Comparison of ENCODE assay signal across 8 cellular contexts in the genomic region with DNA sequence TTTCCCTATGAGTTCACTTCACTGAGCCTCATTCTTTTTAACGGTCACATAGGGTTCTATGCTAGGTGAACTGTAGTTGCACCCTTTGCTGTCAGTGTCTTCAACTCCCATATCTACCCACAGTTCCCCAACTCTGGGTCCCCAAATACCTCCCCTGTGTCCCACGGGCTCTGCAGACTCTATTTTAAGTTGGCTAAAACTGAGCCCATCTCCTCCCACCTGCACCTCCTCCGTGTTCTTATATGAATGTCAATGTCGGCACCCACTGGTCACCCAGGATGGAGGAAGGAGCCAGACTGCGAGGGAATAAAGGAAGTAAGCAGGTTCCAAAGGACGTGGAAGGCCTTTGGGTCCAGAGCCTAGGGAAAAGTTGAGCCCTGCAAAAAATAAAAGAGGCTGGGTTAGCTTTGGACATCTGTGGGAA. TPM values are rescaled to one million over a fixed set of nuclear protein-coding genes. Genes with fewer than 3 reads are reported as not detected.
DNase-seq lines count a peak whose midpoint lies in the region; ATAC-seq, FAIRE-seq and TF ChIP-seq lines count a peak whose summit lies in the region.

No MANE protein-coding gene starts in this region.

- no peak overlapping the region for H3K9ac ChIP-seq in HepG2 (ENCODE audit: insufficient read depth, low read depth, low read length)

- TF ChIP-seq POLR2A in HepG2 (IDR thresholded peaks at IDR 0.05; ENCODE audit: insufficient read depth in 1 of 2, low read depth in 2 of 2, low read length in 2 of 2), result no peak
- no peak for TF ChIP-seq POLR2A in testis (IDR thresholded peaks at IDR 0.05)

- WGBS in HepG2 (ENCODE audit: low lambda C conversion rate), result 80% methylated on average over 6 of the region's 6 CpGs
- WGBS in testis, 2 donors, result 53 to 56% methylated on average over 6 of the region's 6 CpGs

- peaks cover 17% of the 10 kb centered on the region for H3K4me1 ChIP-seq in HepG2 (ENCODE audit: insufficient read depth, low read length)
- peaks cover 14% of the 10 kb centered on the region for H3K4me1 ChIP-seq in testis

- peaks cover 20% of the 10 kb centered on the region for H3K4me1 Mint-ChIP-seq in activated T-cell treated with anti-CD3 and anti-CD28 coated beads, Interleukin-2, amount 50 U/mL, for 72 hours (ENCODE audit: low read depth)
- H3K4me1 Mint-ChIP-seq in activated naive CD8-positive, alpha-beta T cell treated with anti-CD3 and anti-CD28 coated beads, Interleukin-2, amount 50 U/mL, for 24 hours, result peaks cover 24% of the 10 kb centered on the region

- DNase-seq in activated T-cell treated with anti-CD3 and anti-CD28 coated beads, Interleukin-2, amount 50 U/mL, for 72 hours, result no peak
- DNase-seq in activated T-cell treated with anti-CD3 and anti-CD28 coated beads for 4 hours, result no peak
- no peak for DNase-seq in activated naive CD8-positive, alpha-beta T cell treated with anti-CD3 and anti-CD28 coated beads, Interleukin-2, amount 50 U/mL, for 24 hours
- no peak for DNase-seq in HepG2 (ENCODE audit: low spot score)
- DNase-seq in testis, result no peak
- no peak for DNase-seq in SKM-1 (lab: John Stamatoyannopoulos, UW; ENCODE audit: unreplicated experiment)
- no peak for DNase-seq in NCI-H2081 (lab: John Stamatoyannopoulos, UW)
- no peak for DNase-seq in pons (ENCODE audit: low spot score)

- peaks cover 24% of the 10 kb centered on the region for H3K79me2 ChIP-seq in HepG2 (ENCODE audit: insufficient read depth, low read length)

- no peak for TF ChIP-seq RAD21 in HepG2 (CRISPR knock-in tag; IDR thresholded peaks at IDR 0.05)

- TF ChIP-seq CTCF in HepG2 (CRISPR knock-in tag; IDR thresholded peaks at IDR 0.05) (no peak), testis (IDR thresholded peaks at IDR 0.05) (no peak)

- H2AFZ ChIP-seq in HepG2 (ENCODE audit: low read length), result no peak overlapping the region

- H3K27ac ChIP-seq in HepG2 (ENCODE audit: extremely low read length, insufficient read depth, low read length) (no peak overlapping the region), testis (peak overlapping the region in 1 of 2 donors; percentile 83)

- peak overlapping the region; percentile 91 to 94 for H3K4me3 Mint-ChIP-seq in activated T-cell treated with anti-CD3 and anti-CD28 coated beads, Interleukin-2, amount 50 U/mL, for 72 hours
- H3K4me3 Mint-ChIP-seq in activated naive CD8-positive, alpha-beta T cell treated with anti-CD3 and anti-CD28 coated beads, Interleukin-2, amount 50 U/mL, for 24 hours, result peak overlapping the region; percentile 84

- H3K4me3 ChIP-seq in HepG2 (replicated peaks in 1 of 3; ENCODE audit: insufficient read depth in 1 of 3, low read depth in 2 of 3, low read length in 3 of 3), result peak overlapping the region in 1 of 3 experiments; percentile 82; a peak in 3 of 6 replicates
- H3K4me3 ChIP-seq in testis, result peak overlapping the region; percentile 81 to 96

- no peaks in the 10 kb centered on the region for H3K9me3 ChIP-seq in HepG2 (ENCODE audit: low read length)
- H3K9me3 ChIP-seq in testis, result no peaks in the 10 kb centered on the region

- POLR2A ChIA-PET in HepG2 (lab: Yijun Ruan, JAX), result interaction anchor here (1.4 kb wide), 1 partner anchor 15 kb away, joined by 10 read pairs; a partner anchor contains a TSS

- intact Hi-C loops in HepG2 (cut with micrococcal nuclease; ENCODE audit: unreplicated experiment) (no loop called here), testis (cut with DNase I; ENCODE audit: low total_unique reads) (no loop called here)

- no peaks in the 10 kb centered on the region for H3K27me3 Mint-ChIP-seq in activated T-cell treated with anti-CD3 and anti-CD28 coated beads, Interleukin-2, amount 50 U/mL, for 72 hours (ENCODE audit: low read depth)
- no peaks in the 10 kb centered on the region for H3K27me3 Mint-ChIP-seq in activated naive CD8-positive, alpha-beta T cell treated with anti-CD3 and anti-CD28 coated beads, Interleukin-2, amount 50 U/mL, for 24 hours

- 0 out of 2 replicates have a peak, but pooled peaks cover 7% of the 10 kb centered on the region for H4K20me1 ChIP-seq in HepG2 (ENCODE audit: insufficient read depth, low read length)

- CTCF ChIA-PET in HepG2 (lab: Yijun Ruan, JAX; ENCODE audit: low intra/inter-chr PET ratio, low total read pairs), result no interaction called here

- H3K4me2 ChIP-seq in HepG2 (ENCODE audit: low read depth, low read length), result no peak overlapping the region

- no peaks in the 10 kb centered on the region for H3K9me3 Mint-ChIP-seq in activated T-cell treated with anti-CD3 and anti-CD28 coated beads, Interleukin-2, amount 50 U/mL, for 72 hours
- H3K9me3 Mint-ChIP-seq in activated naive CD8-positive, alpha-beta T cell treated with anti-CD3 and anti-CD28 coated beads, Interleukin-2, amount 50 U/mL, for 24 hours, result no peaks in the 10 kb centered on the region

- H3K27ac Mint-ChIP-seq in activated T-cell treated with anti-CD3 and anti-CD28 coated beads, Interleukin-2, amount 50 U/mL, for 72 hours, result peak overlapping the region; percentile 41
- H3K27ac Mint-ChIP-seq in activated naive CD8-positive, alpha-beta T cell treated with anti-CD3 and anti-CD28 coated beads, Interleukin-2, amount 50 U/mL, for 24 hours, result peak overlapping the region; percentile 78

- BruUV-seq in HepG2 (replicated peaks; lab: Mats Ljungman, UMichigan), result no TSS peak

- no peak for FAIRE-seq in HepG2 (lab: Jason Lieb, UNC)

- in situ Hi-C loops in HepG2 (cut with HindIII; ENCODE audit: extremely low pct_ligation_motif_present, low pct_unique_long_range_greater_than_20kb), result no loop called here

- H3K36me3 ChIP-seq in HepG2 (replicated peaks in 1 of 2; ENCODE audit: control insufficient read depth in 1 of 2, insufficient read depth in 2 of 2, low read length in 2 of 2) (peaks cover 4 to 13% of the 10 kb centered on the region in 2 experiments), testis (ENCODE audit: low read depth, missing control alignments) (no peaks in the 10 kb centered on the region)

- TF ChIP-seq EP300 in HepG2 (IDR thresholded peaks at IDR 0.05; ENCODE audit: low read depth in 2 of 2, low read length in 2 of 2) (no peak), HepG2 (CRISPR knock-in tag; IDR thresholded peaks at IDR 0.05; ENCODE audit: borderline replicate concordance) (no peak)

- ATAC-seq in activated T-cell treated with anti-CD3 and anti-CD28 coated beads, Interleukin-2, amount 50 U/mL, for 72 hours (replicated peaks in 1 of 2), result no peak
- no peak for ATAC-seq in activated naive CD8-positive, alpha-beta T cell treated with anti-CD3 and anti-CD28 coated beads, Interleukin-2, amount 50 U/mL, for 24 hours
- ATAC-seq in HepG2, result no peak

- peaks cover 0 to 2% of the 10 kb centered on the region in 2 donors for H3K36me3 Mint-ChIP-seq in activated T-cell treated with anti-CD3 and anti-CD28 coated beads, Interleukin-2, amount 50 U/mL, for 72 hours (ENCODE audit: insufficient read depth in 2 of 2)
- peaks cover 23% of the 10 kb centered on the region for H3K36me3 Mint-ChIP-seq in activated naive CD8-positive, alpha-beta T cell treated with anti-CD3 and anti-CD28 coated beads, Interleukin-2, amount 50 U/mL, for 24 hours (ENCODE audit: low read depth)

- H3K27me3 ChIP-seq in HepG2 (ENCODE audit: control insufficient read depth in 1 of 2, insufficient read depth in 2 of 2, low read length in 2 of 2) (no peaks in the 10 kb centered on the region; a peak in 1 of 5 replicates), testis (no peaks in the 10 kb centered on the region)

RNA-seq across cellular contexts. Expression of a gene that starts 0.8 kb away (rescaled TPM):
- total RNA-seq in activated T-cell treated with anti-CD3 and anti-CD28 coated beads, Interleukin-2, amount 50 U/mL, for 72 hours, result 10 to 100 TPM; 71.4 to 78.0 TPM
- total RNA-seq in HepG2 (2016; rRNA removed; fragmentation: Illumina TruSeq; extraction: Trizol) (67.3 and 72.0 TPM in 2 replicates), testis (100 to 1,000 TPM; 228 to 232 TPM)
- 25.2 and 25.3 TPM in 2 replicates for total RNA-seq in HepG2 (2016; cell fraction: cytosol; rRNA removed; fragmentation: Illumina TruSeq; extraction: Trizol; ENCODE audit: low read depth)
- total RNA-seq in HepG2 (2016; cell fraction: insoluble cytoplasmic fraction; rRNA removed; fragmentation: Illumina TruSeq; extraction: Trizol), result 65.2 and 75.0 TPM in 2 replicates
- total RNA-seq in HepG2 (2016; cell fraction: membrane; rRNA removed; fragmentation: Illumina TruSeq; extraction: Trizol), result 37.0 and 38.0 TPM in 2 replicates
- total RNA-seq in HepG2 (2016; cell fraction: nucleus; rRNA removed; fragmentation: Illumina TruSeq; extraction: Trizol), result 27.3 and 31.0 TPM in 2 replicates
- polyA plus RNA-seq in HepG2 (2011; rRNA removed) (31.9 and 43.2 TPM in 2 replicates), testis (ENCODE audit: insufficient read depth, low read depth, low replicate concordance) (209 TPM)
- polyA plus RNA-seq in HepG2 (2011; cell fraction: cytosol; rRNA removed), result 39.4 and 64.9 TPM in 2 replicates
- 44.7 and 53.7 TPM in 2 replicates for polyA plus RNA-seq in HepG2 (2011; cell fraction: nucleus; rRNA removed)
- polyA plus RNA-seq in HepG2 (2012), result 19.6 and 20.3 TPM in 2 replicates
- polyA plus RNA-seq in HepG2 (2016; cell fraction: cytosol; fragmentation: Illumina TruSeq; extraction: Trizol; ENCODE audit: low read depth), result 20.1 and 20.5 TPM in 2 replicates
- 61.0 and 62.9 TPM in 2 replicates for polyA plus RNA-seq in HepG2 (2016; cell fraction: insoluble cytoplasmic fraction; fragmentation: Illumina TruSeq; extraction: Trizol; ENCODE audit: low read depth)
- polyA plus RNA-seq in HepG2 (2016; cell fraction: membrane; fragmentation: Illumina TruSeq; extraction: Trizol; ENCODE audit: low read depth), result 30.3 TPM in 2 replicates
- polyA plus RNA-seq in HepG2 (2016; cell fraction: nucleus; fragmentation: Illumina TruSeq; extraction: Trizol; ENCODE audit: insufficient read depth, low read depth), result 55.0 and 61.1 TPM in 2 replicates
- polyA minus RNA-seq in HepG2 (2011; rRNA and poly(A)+ RNA removed; ENCODE audit: low replicate concordance), result 15.9 and 27.0 TPM in 2 replicates
- 10.9 and 16.1 TPM in 2 replicates for polyA minus RNA-seq in HepG2 (2011; cell fraction: cytosol; rRNA and poly(A)+ RNA removed)
- polyA minus RNA-seq in HepG2 (2011; cell fraction: nucleus; rRNA and poly(A)+ RNA removed), result 6.3 and 7.9 TPM in 2 replicates

RNA-seq across cellular contexts. Expression of a gene that starts 6.6 kb away (rescaled TPM):
- 100 to 1,000 TPM; 167 to 171 TPM for total RNA-seq in activated T-cell treated with anti-CD3 and anti-CD28 coated beads, Interleukin-2, amount 50 U/mL, for 72 hours
- total RNA-seq in HepG2 (2016; rRNA removed; fragmentation: Illumina TruSeq; extraction: Trizol) (373 and 382 TPM in 2 replicates), testis (100 to 1,000 TPM; 418 to 540 TPM)
- 139 and 172 TPM in 2 replicates for total RNA-seq in HepG2 (2016; cell fraction: cytosol; rRNA removed; fragmentation: Illumina TruSeq; extraction: Trizol; ENCODE audit: low read depth)
- total RNA-seq in HepG2 (2016; cell fraction: insoluble cytoplasmic fraction; rRNA removed; fragmentation: Illumina TruSeq; extraction: Trizol), result 375 and 403 TPM in 2 replicates
- 186 and 246 TPM in 2 replicates for total RNA-seq in HepG2 (2016; cell fraction: membrane; rRNA removed; fragmentation: Illumina TruSeq; extraction: Trizol)
- total RNA-seq in HepG2 (2016; cell fraction: nucleus; rRNA removed; fragmentation: Illumina TruSeq; extraction: Trizol), result 155 and 174 TPM in 2 replicates
- polyA plus RNA-seq in HepG2 (2011; rRNA removed) (427 and 487 TPM in 2 replicates), testis (ENCODE audit: insufficient read depth, low read depth, low replicate concordance) (491 TPM)
- 507 and 557 TPM in 2 replicates for polyA plus RNA-seq in HepG2 (2011; cell fraction: cytosol; rRNA removed)
- polyA plus RNA-seq in HepG2 (2011; cell fraction: nucleus; rRNA removed), result 178 and 205 TPM in 2 replicates
- polyA plus RNA-seq in HepG2 (2012), result 308 and 326 TPM in 2 replicates
- polyA plus RNA-seq in HepG2 (2016; cell fraction: cytosol; fragmentation: Illumina TruSeq; extraction: Trizol; ENCODE audit: low read depth), result 140 and 221 TPM in 2 replicates
- polyA plus RNA-seq in HepG2 (2016; cell fraction: insoluble cytoplasmic fraction; fragmentation: Illumina TruSeq; extraction: Trizol; ENCODE audit: low read depth), result 360 and 409 TPM in 2 replicates
- 156 and 243 TPM in 2 replicates for polyA plus RNA-seq in HepG2 (2016; cell fraction: membrane; fragmentation: Illumina TruSeq; extraction: Trizol; ENCODE audit: low read depth)
- polyA plus RNA-seq in HepG2 (2016; cell fraction: nucleus; fragmentation: Illumina TruSeq; extraction: Trizol; ENCODE audit: insufficient read depth, low read depth), result 294 and 307 TPM in 2 replicates
- 47.1 and 96.5 TPM in 2 replicates for polyA minus RNA-seq in HepG2 (2011; rRNA and poly(A)+ RNA removed; ENCODE audit: low replicate concordance)
- polyA minus RNA-seq in HepG2 (2011; cell fraction: cytosol; rRNA and poly(A)+ RNA removed), result 33.3 and 39.4 TPM in 2 replicates
- polyA minus RNA-seq in HepG2 (2011; cell fraction: nucleus; rRNA and poly(A)+ RNA removed), result 21.3 and 28.2 TPM in 2 replicates

RNA-seq across cellular contexts. Expression of a gene that starts 15.4 kb away (rescaled TPM):
- 10 to 100 TPM; 34.1 to 36.9 TPM for total RNA-seq in activated T-cell treated with anti-CD3 and anti-CD28 coated beads, Interleukin-2, amount 50 U/mL, for 72 hours
- total RNA-seq in HepG2 (2016; rRNA removed; fragmentation: Illumina TruSeq; extraction: Trizol) (19.0 and 20.4 TPM in 2 replicates), testis (10 to 100 TPM; 38.7 to 42.6 TPM)
- total RNA-seq in HepG2 (2016; cell fraction: cytosol; rRNA removed; fragmentation: Illumina TruSeq; extraction: Trizol; ENCODE audit: low read depth), result 6.1 and 6.2 TPM in 2 replicates
- 15.4 and 21.7 TPM in 2 replicates for total RNA-seq in HepG2 (2016; cell fraction: insoluble cytoplasmic fraction; rRNA removed; fragmentation: Illumina TruSeq; extraction: Trizol)
- total RNA-seq in HepG2 (2016; cell fraction: membrane; rRNA removed; fragmentation: Illumina TruSeq; extraction: Trizol), result 9.7 and 12.3 TPM in 2 replicates
- 18.7 and 20.1 TPM in 2 replicates for total RNA-seq in HepG2 (2016; cell fraction: nucleus; rRNA removed; fragmentation: Illumina TruSeq; extraction: Trizol)
- polyA plus RNA-seq in HepG2 (2011; rRNA removed) (23.1 and 30.1 TPM in 2 replicates), testis (ENCODE audit: insufficient read depth, low read depth, low replicate concordance) (24.7 TPM)
- polyA plus RNA-seq in HepG2 (2011; cell fraction: cytosol; rRNA removed), result 15.4 and 23.3 TPM in 2 replicates
- polyA plus RNA-seq in HepG2 (2011; cell fraction: nucleus; rRNA removed), result 56.0 and 59.0 TPM in 2 replicates
- polyA plus RNA-seq in HepG2 (2012), result 17.5 and 22.5 TPM in 2 replicates
- 2.6 and 3.8 TPM in 2 replicates for polyA plus RNA-seq in HepG2 (2016; cell fraction: cytosol; fragmentation: Illumina TruSeq; extraction: Trizol; ENCODE audit: low read depth)
- 21.5 and 27.0 TPM in 2 replicates for polyA plus RNA-seq in HepG2 (2016; cell fraction: insoluble cytoplasmic fraction; fragmentation: Illumina TruSeq; extraction: Trizol; ENCODE audit: low read depth)
- polyA plus RNA-seq in HepG2 (2016; cell fraction: membrane; fragmentation: Illumina TruSeq; extraction: Trizol; ENCODE audit: low read depth), result 7.6 and 8.6 TPM in 2 replicates
- 35.6 and 40.1 TPM in 2 replicates for polyA plus RNA-seq in HepG2 (2016; cell fraction: nucleus; fragmentation: Illumina TruSeq; extraction: Trizol; ENCODE audit: insufficient read depth, low read depth)
- polyA minus RNA-seq in HepG2 (2011; rRNA and poly(A)+ RNA removed; ENCODE audit: low replicate concordance), result 9.7 and 38.5 TPM in 2 replicates
- polyA minus RNA-seq in HepG2 (2011; cell fraction: cytosol; rRNA and poly(A)+ RNA removed), result 10.0 and 11.3 TPM in 2 replicates
- 25.1 and 28.3 TPM in 2 replicates for polyA minus RNA-seq in HepG2 (2011; cell fraction: nucleus; rRNA and poly(A)+ RNA removed)
